In the genomic region with DNA sequence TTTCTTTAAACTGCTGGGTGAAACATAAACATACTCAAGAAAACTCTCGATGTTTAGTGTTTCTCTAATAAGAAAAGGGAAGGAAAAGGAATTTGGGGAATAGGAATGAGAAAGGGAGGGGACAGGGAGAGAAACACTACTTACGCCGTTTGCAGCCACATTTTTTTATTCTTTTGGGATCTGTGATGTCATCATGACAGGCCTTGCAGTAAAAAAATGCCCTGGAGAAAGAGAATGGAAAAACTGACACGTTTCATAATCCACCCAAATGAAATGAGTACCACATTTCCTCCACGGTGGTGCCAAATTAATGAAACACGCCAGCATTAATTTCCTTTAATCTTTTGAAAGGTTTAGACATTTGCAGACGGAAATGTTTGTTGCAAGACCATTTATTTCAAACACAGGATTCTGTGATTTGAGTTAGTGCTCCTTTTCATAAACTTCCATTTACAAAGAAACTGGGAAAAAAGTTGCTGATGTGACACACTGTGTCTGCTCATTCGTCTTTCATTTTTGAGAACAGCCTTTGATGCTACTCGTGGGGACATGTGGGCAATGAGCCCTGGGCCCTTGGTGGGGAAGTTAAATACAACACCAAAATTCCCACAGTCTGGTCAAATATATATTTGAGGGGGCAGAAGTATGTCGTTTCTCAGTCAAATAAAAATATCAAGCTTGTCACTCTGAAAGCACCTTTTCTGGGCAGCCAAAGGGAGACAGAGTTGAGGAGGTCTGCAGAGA, we compare ENCODE assay signal across 17 cellular contexts.
DNase-seq lines count a peak whose midpoint lies in the region; ATAC-seq and TF ChIP-seq lines count a peak whose summit lies in the region.
"Had no signal": no experiment of that assay in that cellular context is flagged by ENCODE, and none has a peak within 500 bp of the region (broad histone marks: within the 10 kb centered on the region; RNA-seq: fewer than 3 reads in every experiment).

No MANE protein-coding gene starts in this region.

- no peak overlapping the region for H3K23ac ChIP-seq in mesenchymal stem cell (ENCODE audit: low read length in 2 of 2)

- H4K91ac ChIP-seq in mesenchymal stem cell (ENCODE audit: low read length) = no peak overlapping the region

- H2BK120ac ChIP-seq in mesenchymal stem cell (ENCODE audit: low read depth, low read length) = no peak overlapping the region

- no peak overlapping the region for H3K4me2 ChIP-seq in mesenchymal stem cell (ENCODE audit: low read length, poor library complexity, severe bottlenecking)
- H3K4me2 ChIP-seq: GM23338 had no signal

- no peak for ATAC-seq in activated CD4-positive, CD25-positive, alpha-beta regulatory T cell treated with anti-CD3 and anti-CD28 coated beads, Interleukin-2, amount 50 U/mL, for 24 hours
- ATAC-seq in SK-N-SH treated with all-trans-retinoic acid at 6 μM for 48 hours = no peak
- no peak for ATAC-seq in HG02885 (IDR thresholded peaks at IDR 0.05; ENCODE audit: poor library complexity, unreplicated experiment)
- no peak for ATAC-seq in HG02678 (IDR thresholded peaks at IDR 0.05; ENCODE audit: unreplicated experiment)
- ATAC-seq: activated naive CD8-positive, alpha-beta T cell treated with anti-CD3 and anti-CD28 coated beads, Interleukin-2, amount 50 U/mL, for 24 hours; GM23338; stimulated activated memory B cell treated with anti-CD40 and anti-IgM and Interleukin-4, amounts not matched to agents 10 μg/mL and 1 μg/mL and 100 μg/mL, for 72 hours had no signal

- no peak overlapping the region for H3K4ac ChIP-seq in mesenchymal stem cell (ENCODE audit: low read depth in 1 of 2, low read length in 2 of 2)

- no peak overlapping the region for H3K14ac ChIP-seq in mesenchymal stem cell (ENCODE audit: low read length in 2 of 2)

- no peaks in the 10 kb centered on the region for H3K27me3 ChIP-seq in mesenchymal stem cell (ENCODE audit: control insufficient read depth in 1 of 2, insufficient read depth in 1 of 2, low read length in 2 of 2)
- no peaks in the 10 kb centered on the region for H3K27me3 ChIP-seq in tibial artery

- intact Hi-C loops in tibial artery (cut with DNase I; ENCODE audit: low total_unique reads) = no loop called here

- peak overlapping the region; percentile 79 for H3K9ac ChIP-seq in mesenchymal stem cell (ENCODE audit: low read length)

- 91% methylated on average over 9 of the region's 10 CpGs for WGBS in mesenchymal stem cell

- no peak overlapping the region for H2BK12ac ChIP-seq in mesenchymal stem cell (ENCODE audit: low read length in 2 of 2)

- DNase-seq in GM04503 (ENCODE audit: low read depth) = peak; percentile 20
- DNase-seq in fibroblast of mammary gland (ENCODE audit: low read depth) = peak; percentile 73
- no peak for DNase-seq in mesenchymal stem cell
- no peak for DNase-seq in tibial artery
- DNase-seq: activated naive CD8-positive, alpha-beta T cell treated with anti-CD3 and anti-CD28 coated beads, Interleukin-2, amount 50 U/mL, for 24 hours; central memory CD4-positive, alpha-beta T cell; effector CD8-positive, alpha-beta T cell; MV-4-11; NCI-H2081; NCI-H524 treated with DMSO at 0.1 percent for 48 hours; SHP77 treated with DMSO at 0.1 percent for 48 hours had no signal

- no peaks in the 10 kb centered on the region for H3K79me1 ChIP-seq in mesenchymal stem cell (replicated peaks; ENCODE audit: low read length, poor library complexity, severe bottlenecking)

- H3K4me3 ChIP-seq in fibroblast of mammary gland (ENCODE audit: control insufficient read depth, low read depth, low read length) = no peak overlapping the region
- H3K4me3 ChIP-seq in mesenchymal stem cell (ENCODE audit: insufficient read depth in 1 of 2, low read depth in 1 of 2, low read length in 2 of 2) = peak overlapping the region in 1 of 2 experiments; percentile 20
- H3K4me3 ChIP-seq in tibial artery = no peak overlapping the region
- H3K4me3 ChIP-seq: GM23338 had no signal

- no peak overlapping the region for H4K8ac ChIP-seq in mesenchymal stem cell (ENCODE audit: low read length)

- peaks cover 5% of the 10 kb centered on the region for H3K9me3 ChIP-seq in mesenchymal stem cell (ENCODE audit: control insufficient read depth, low read length)
- H3K9me3 ChIP-seq in tibial artery = no peaks in the 10 kb centered on the region

- no peak overlapping the region for H2AK5ac ChIP-seq in mesenchymal stem cell (ENCODE audit: low read length, severe bottlenecking)

- TF ChIP-seq CTCF in fibroblast of mammary gland (conservative IDR thresholded peaks at IDR 0.05; ENCODE audit: control insufficient read depth, insufficient read depth, low read depth, low read length) = no peak
- TF ChIP-seq CTCF in tibial artery (IDR thresholded peaks at IDR 0.05) = no peak

- no peak overlapping the region for H2BK15ac ChIP-seq in mesenchymal stem cell (ENCODE audit: low read depth, poor library complexity, severe bottlenecking)

- no peak overlapping the region for H3K18ac ChIP-seq in mesenchymal stem cell (ENCODE audit: low read depth in 1 of 2, low read length in 2 of 2)

- H2BK5ac ChIP-seq in mesenchymal stem cell (ENCODE audit: low read depth, low read length, poor library complexity, severe bottlenecking) = no peak overlapping the region

- no peak overlapping the region for H3K27ac ChIP-seq in mesenchymal stem cell (ENCODE audit: low read length, poor library complexity, severe bottlenecking)
- H3K27ac ChIP-seq in tibial artery = peak overlapping the region; percentile 73 to 77

- H3K4me1 ChIP-seq in mesenchymal stem cell (ENCODE audit: control insufficient read depth, insufficient read depth, low read depth, low read length) (no peaks in the 10 kb centered on the region), tibial artery (peaks cover 0 to 55% (median 26%) of the 10 kb centered on the region in 4 donors)

- H3K36me3 ChIP-seq in mesenchymal stem cell (ENCODE audit: control insufficient read depth in 1 of 2, insufficient read depth in 2 of 2, low read depth in 1 of 2, low read length in 2 of 2) (peaks cover 0 to 6% of the 10 kb centered on the region in 2 experiments), tibial artery (no peaks in the 10 kb centered on the region)

- no peak overlapping the region for H2AFZ ChIP-seq in mesenchymal stem cell (ENCODE audit: low read depth, low read length)
- H2AFZ ChIP-seq: GM23338 had no signal

TF ChIP-seq in SK-N-SH treated with all-trans-retinoic acid at 6 μM for 48 hours, 23 proteins besides CTCF, POLR2A, EP300 and RAD21 (continues in another document):
- TF ChIP-seq, protein P1, sequence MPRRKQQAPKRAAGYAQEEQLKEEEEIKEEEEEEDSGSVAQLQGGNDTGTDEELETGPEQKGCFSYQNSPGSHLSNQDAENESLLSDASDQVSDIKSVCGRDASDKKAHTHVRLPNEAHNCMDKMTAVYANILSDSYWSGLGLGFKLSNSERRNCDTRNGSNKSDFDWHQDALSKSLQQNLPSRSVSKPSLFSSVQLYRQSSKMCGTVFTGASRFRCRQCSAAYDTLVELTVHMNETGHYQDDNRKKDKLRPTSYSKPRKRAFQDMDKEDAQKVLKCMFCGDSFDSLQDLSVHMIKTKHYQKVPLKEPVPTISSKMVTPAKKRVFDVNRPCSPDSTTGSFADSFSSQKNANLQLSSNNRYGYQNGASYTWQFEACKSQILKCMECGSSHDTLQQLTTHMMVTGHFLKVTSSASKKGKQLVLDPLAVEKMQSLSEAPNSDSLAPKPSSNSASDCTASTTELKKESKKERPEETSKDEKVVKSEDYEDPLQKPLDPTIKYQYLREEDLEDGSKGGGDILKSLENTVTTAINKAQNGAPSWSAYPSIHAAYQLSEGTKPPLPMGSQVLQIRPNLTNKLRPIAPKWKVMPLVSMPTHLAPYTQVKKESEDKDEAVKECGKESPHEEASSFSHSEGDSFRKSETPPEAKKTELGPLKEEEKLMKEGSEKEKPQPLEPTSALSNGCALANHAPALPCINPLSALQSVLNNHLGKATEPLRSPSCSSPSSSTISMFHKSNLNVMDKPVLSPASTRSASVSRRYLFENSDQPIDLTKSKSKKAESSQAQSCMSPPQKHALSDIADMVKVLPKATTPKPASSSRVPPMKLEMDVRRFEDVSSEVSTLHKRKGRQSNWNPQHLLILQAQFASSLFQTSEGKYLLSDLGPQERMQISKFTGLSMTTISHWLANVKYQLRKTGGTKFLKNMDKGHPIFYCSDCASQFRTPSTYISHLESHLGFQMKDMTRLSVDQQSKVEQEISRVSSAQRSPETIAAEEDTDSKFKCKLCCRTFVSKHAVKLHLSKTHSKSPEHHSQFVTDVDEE (CRISPR knock-in tag; IDR thresholded peaks at IDR 0.05) = no peak
- TF ChIP-seq TOX (CRISPR knock-in tag; IDR thresholded peaks at IDR 0.05; ENCODE audit: borderline replicate concordance) (no peak), ZC3H10 (CRISPR knock-in tag; IDR thresholded peaks at IDR 0.05) (no peak), ZFP3 (CRISPR knock-in tag; IDR thresholded peaks at IDR 0.05) (no peak), ZNF70 (CRISPR knock-in tag; IDR thresholded peaks at IDR 0.05) (no peak), CSDC2 (CRISPR knock-in tag; IDR thresholded peaks at IDR 0.05) (no peak), OSR1 (CRISPR knock-in tag; IDR thresholded peaks at IDR 0.05) (no peak), ZNF565 (CRISPR knock-in tag; conservative IDR thresholded peaks at IDR 0.05; ENCODE audit: low read depth) (no peak), PPARA (CRISPR knock-in tag; IDR thresholded peaks at IDR 0.05; ENCODE audit: borderline replicate concordance) (no peak), ARNTL (CRISPR knock-in tag; IDR thresholded peaks at IDR 0.05; ENCODE audit: borderline replicate concordance, low read depth) (no peak), GLIS3 (CRISPR knock-in tag; IDR thresholded peaks at IDR 0.05) (no peak), SNAI2 (CRISPR knock-in tag; IDR thresholded peaks at IDR 0.05) (no peak), ZFP30 (CRISPR knock-in tag; IDR thresholded peaks at IDR 0.05) (no peak)
- TF ChIP-seq, protein P2, sequence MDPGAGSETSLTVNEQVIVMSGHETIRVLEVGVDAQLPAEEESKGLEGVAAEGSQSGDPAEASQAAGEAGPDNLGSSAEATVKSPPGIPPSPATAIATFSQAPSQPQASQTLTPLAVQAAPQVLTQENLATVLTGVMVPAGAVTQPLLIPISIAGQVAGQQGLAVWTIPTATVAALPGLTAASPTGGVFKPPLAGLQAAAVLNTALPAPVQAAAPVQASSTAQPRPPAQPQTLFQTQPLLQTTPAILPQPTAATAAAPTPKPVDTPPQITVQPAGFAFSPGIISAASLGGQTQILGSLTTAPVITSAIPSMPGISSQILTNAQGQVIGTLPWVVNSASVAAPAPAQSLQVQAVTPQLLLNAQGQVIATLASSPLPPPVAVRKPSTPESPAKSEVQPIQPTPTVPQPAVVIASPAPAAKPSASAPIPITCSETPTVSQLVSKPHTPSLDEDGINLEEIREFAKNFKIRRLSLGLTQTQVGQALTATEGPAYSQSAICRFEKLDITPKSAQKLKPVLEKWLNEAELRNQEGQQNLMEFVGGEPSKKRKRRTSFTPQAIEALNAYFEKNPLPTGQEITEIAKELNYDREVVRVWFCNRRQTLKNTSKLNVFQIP (CRISPR knock-in tag; IDR thresholded peaks at IDR 0.05; ENCODE audit: borderline replicate concordance, low read depth) = no peak

Comparison
In these comparisons a context has a peak if more than half of its experiments do, and no peak if none do; other contexts are left out.
1. DNase-seq: peak in GM04503 (single experiment) and fibroblast of mammary gland (single experiment); none in mesenchymal stem cell (single experiment) and tibial artery (0 of 2).